Comparison of ENCODE assay signal across 1 cellular context in genomic region chr4:31613946-31614623, GRCh38.
TF ChIP-seq lines count a peak whose summit lies in the region.

No MANE protein-coding gene starts in this region.

TF ChIP-seq in HEK293, 187 proteins besides CTCF, POLR2A, EP300 and RAD21 (continued from another document):
- TF ChIP-seq PRDM2 (tag by site-specific recombination; IDR thresholded peaks at IDR 0.05; ENCODE audit: borderline replicate concordance) = no peak
- peak; percentile 91 for TF ChIP-seq ZNF398 (tag by site-specific recombination; IDR thresholded peaks at IDR 0.05)
- no peak for TF ChIP-seq GLI4 (tag by site-specific recombination; IDR thresholded peaks at IDR 0.05)
- TF ChIP-seq ZNF548 (tag by site-specific recombination; IDR thresholded peaks at IDR 0.05) = no peak
- no peak for TF ChIP-seq ZNF639 (tag by site-specific recombination; IDR thresholded peaks at IDR 0.05)
- 0 out of 2 replicates have a peak, but pooled peaks have one; percentile 25 for TF ChIP-seq ZNF518A (tag by site-specific recombination; conservative IDR thresholded peaks at IDR 0.05; ENCODE audit: low read depth)
- no peak for TF ChIP-seq ZNF660 (tag by site-specific recombination; IDR thresholded peaks at IDR 0.05)
- peak; percentile 54 for TF ChIP-seq PRDM10 (tag by site-specific recombination; IDR thresholded peaks at IDR 0.05)
- TF ChIP-seq ZFHX2 (tag by site-specific recombination; conservative IDR thresholded peaks at IDR 0.05) = peak; percentile 62
TF ChIP-seq in HEK293: peak in this region for 26.
